11 cellular contexts compared by ENCODE assay signal in the genomic region with DNA sequence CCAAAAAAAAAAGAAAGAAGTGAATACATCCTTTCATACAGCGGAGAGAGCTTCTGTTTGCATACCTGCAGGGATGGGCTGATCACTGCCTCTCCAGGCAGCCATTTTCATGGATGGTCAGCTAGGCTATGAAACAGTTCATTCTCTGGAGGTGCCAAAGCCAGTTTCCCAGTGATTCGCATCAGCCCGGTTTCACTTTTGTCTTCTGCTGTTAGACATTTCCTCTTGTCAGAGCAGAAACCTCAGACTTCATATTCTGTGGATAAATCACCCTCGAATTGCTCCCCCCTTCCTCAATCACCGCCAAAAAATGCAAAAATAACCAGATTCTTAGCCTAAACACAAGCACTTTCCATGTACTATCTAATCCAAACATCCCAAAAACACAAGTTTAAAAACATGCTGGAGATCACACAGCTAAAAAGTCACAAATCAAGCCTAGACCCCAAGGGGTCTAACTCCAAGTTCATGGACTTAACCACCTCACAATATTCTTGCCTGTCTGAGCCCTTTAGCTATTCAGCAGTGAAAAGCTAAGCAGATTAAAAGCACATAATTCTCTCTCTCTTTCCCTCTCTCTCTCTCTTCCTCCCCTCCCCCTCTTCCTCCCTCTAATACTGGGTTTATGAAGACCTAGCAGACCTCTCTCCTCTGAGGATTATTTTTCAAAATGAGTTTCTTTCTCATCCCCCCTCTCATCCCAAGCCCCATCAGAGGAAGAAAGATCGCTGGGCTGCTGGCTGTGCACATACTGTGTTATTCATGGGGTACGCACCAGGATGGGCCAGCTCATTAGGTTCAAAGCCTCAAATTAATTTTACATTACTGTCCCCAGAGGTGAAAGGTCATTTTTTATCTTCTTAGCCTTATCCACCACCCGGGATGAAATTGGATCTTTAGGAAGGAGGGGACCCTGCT.
DNase-seq lines count a peak whose midpoint lies in the region; ATAC-seq and TF ChIP-seq lines count a peak whose summit lies in the region.
"Had no signal": no experiment of that assay in that cellular context is flagged by ENCODE, and none has a peak within 500 bp of the region (broad histone marks: within the 10 kb centered on the region; RNA-seq: fewer than 3 reads in every experiment).

No MANE protein-coding gene starts in this region.

- no peak for ATAC-seq in GM18907 (IDR thresholded peaks at IDR 0.05; ENCODE audit: unreplicated experiment)
- ATAC-seq in natural killer cell: no peak

- intact Hi-C loops in natural killer cell (cut with micrococcal nuclease): no loop called here
- intact Hi-C loops in Calu3 (cut with micrococcal nuclease; ENCODE audit: unreplicated experiment): loop anchor here (10.0 kb wide), 1 partner anchor 58 kb away; no protein-coding TSS in a partner anchor

- no peak for TF ChIP-seq CTCF in WERI-Rb-1 (IDR thresholded peaks at IDR 0.05; ENCODE audit: low read depth, low read length)
- TF ChIP-seq CTCF in natural killer cell (IDR thresholded peaks at IDR 0.05): no peak
- TF ChIP-seq CTCF in Calu3 (IDR thresholded peaks at IDR 0.05; ENCODE audit: unreplicated experiment): no peak

- peak overlapping the region; percentile 72 for H3K27ac ChIP-seq in WERI-Rb-1
- H3K27ac ChIP-seq: C4-2B, sigmoid colon had no signal

- H3K27ac Mint-ChIP-seq in natural killer cell: no peak overlapping the region
- H3K27ac Mint-ChIP-seq in Calu3 (ENCODE audit: unreplicated experiment): no peak overlapping the region
- H3K27ac Mint-ChIP-seq: activated naive CD8-positive, alpha-beta T cell had no signal

- peak; percentile 59 for DNase-seq in A172 (ENCODE audit: low spot score)
- peak; percentile 19 for DNase-seq in H4 (ENCODE audit: low spot score)
- DNase-seq in WERI-Rb-1: peak; percentile 77
- DNase-seq in iris pigment epithelial cell (ENCODE audit: low read depth): peak; percentile 95
- DNase-seq in iPS-NIHi11 (ENCODE audit: low spot score): no peak
- DNase-seq in natural killer cell: no peak
- no peak for DNase-seq in Calu3
- DNase-seq: sigmoid colon had no signal

- H3K9me3 ChIP-seq in WERI-Rb-1 (ENCODE audit: severe bottlenecking): no peaks in the 10 kb centered on the region
- H3K9me3 ChIP-seq: sigmoid colon had no signal

- H3K27me3 Mint-ChIP-seq in natural killer cell (ENCODE audit: low read depth in 2 of 2) (no peaks in the 10 kb centered on the region), Calu3 (ENCODE audit: unreplicated experiment) (peaks cover 50% of the 10 kb centered on the region)

- BruUV-seq in Calu3 (replicated peaks; lab: Mats Ljungman, UMichigan): no TSS peak

- CTCF ChIA-PET in Calu3 (lab: Charles Lee): interaction anchor here (1.1 kb wide), 1 partner anchor 12 kb away, joined by 3 read pairs; no protein-coding TSS in a partner anchor

- no peak overlapping the region for H3K4me3 Mint-ChIP-seq in natural killer cell
- no peak overlapping the region for H3K4me3 Mint-ChIP-seq in Calu3 (ENCODE audit: low read depth, unreplicated experiment)
- H3K4me3 Mint-ChIP-seq: activated naive CD8-positive, alpha-beta T cell had no signal

- H3K4me1 Mint-ChIP-seq in natural killer cell (peaks cover 6% of the 10 kb centered on the region in 2 donors), Calu3 (ENCODE audit: low read depth, unreplicated experiment) (no peaks in the 10 kb centered on the region)

- H3K36me3 ChIP-seq in WERI-Rb-1: no peaks in the 10 kb centered on the region
- H3K36me3 ChIP-seq: sigmoid colon had no signal

- H3K36me3 Mint-ChIP-seq in natural killer cell (no peaks in the 10 kb centered on the region), Calu3 (ENCODE audit: insufficient read depth, unreplicated experiment) (no peaks in the 10 kb centered on the region)
- H3K36me3 Mint-ChIP-seq: activated naive CD8-positive, alpha-beta T cell had no signal

- peak overlapping the region; percentile 33 for H3K4me3 ChIP-seq in WERI-Rb-1 (ENCODE audit: low read depth, low read length)
- H3K4me3 ChIP-seq: sigmoid colon had no signal

- H3K9me3 Mint-ChIP-seq in natural killer cell (no peaks in the 10 kb centered on the region), Calu3 (ENCODE audit: low read depth, unreplicated experiment) (no peaks in the 10 kb centered on the region)

- no peaks in the 10 kb centered on the region for H3K27me3 ChIP-seq in WERI-Rb-1 (ENCODE audit: insufficient read depth, low read depth, severe bottlenecking)

Comparison
In these comparisons a context has a peak if more than half of its experiments do, and no peak if none do; other contexts are left out.
1. DNase-seq: peak in A172 (single experiment), H4 (single experiment), WERI-Rb-1 (single experiment) and iris pigment epithelial cell (single experiment); none in iPS-NIHi11 (single experiment), natural killer cell (single experiment) and Calu3 (single experiment).